Comparison of ENCODE assay signal across 7 cellular contexts in genomic region chr12:9713041-9713548, GRCh38.
ATAC-seq lines count a peak whose summit lies in the region.
"Not testable (repeated sequence)": the region's sequence is repeated elsewhere in the genome, so short reads cannot be mapped to it uniquely, and the experiment has no call there.

No MANE protein-coding gene starts in this region.

- not testable (repeated sequence) for H3K9me3 Mint-ChIP-seq in activated naive CD8-positive, alpha-beta T cell (ENCODE audit: low read depth)

- peaks cover 50% of the 10 kb centered on the region for H3K4me1 Mint-ChIP-seq in activated naive CD8-positive, alpha-beta T cell (ENCODE audit: low read depth)

- not testable (repeated sequence) for H3K4me3 Mint-ChIP-seq in activated naive CD8-positive, alpha-beta T cell

- not testable (repeated sequence) for H3K27me3 Mint-ChIP-seq in activated naive CD8-positive, alpha-beta T cell

- peak overlapping the region; percentile 46 for H3K27ac Mint-ChIP-seq in activated naive CD8-positive, alpha-beta T cell

- ATAC-seq in GM18511 (IDR thresholded peaks at IDR 0.05; ENCODE audit: unreplicated experiment) (peak; percentile 78), GM19328 (IDR thresholded peaks at IDR 0.05; ENCODE audit: unreplicated experiment) (peak; percentile 66), GM21526 (IDR thresholded peaks at IDR 0.05; ENCODE audit: low FRiP score, unreplicated experiment) (peak; percentile 48), HG02798 (IDR thresholded peaks at IDR 0.05; ENCODE audit: poor library complexity, unreplicated experiment) (peak; percentile 69), HG03097 (IDR thresholded peaks at IDR 0.05; ENCODE audit: low FRiP score, unreplicated experiment) (peak; percentile 73), HG03520 (IDR thresholded peaks at IDR 0.05; ENCODE audit: unreplicated experiment) (peak; percentile 59)

- H3K36me3 Mint-ChIP-seq in activated naive CD8-positive, alpha-beta T cell: not testable (repeated sequence)

Comparison
In these comparisons a context has a peak if more than half of its experiments do, and no peak if none do; other contexts are left out.
1. Peak in every context shown above with its lines: ATAC-seq.